ENCODE assay signal across 11 cellular contexts in genomic region chr5:14036514-14036913, GRCh38.
DNase-seq lines count a peak whose midpoint lies in the region; FAIRE-seq and TF ChIP-seq lines count a peak whose summit lies in the region.
"Had no signal": no experiment of that assay in that cellular context is flagged by ENCODE, and none has a peak within 500 bp of the region (broad histone marks: within the 10 kb centered on the region; RNA-seq: fewer than 3 reads in every experiment).

No MANE protein-coding gene starts in this region.

- no peaks in the 10 kb centered on the region for H3K9me3 Mint-ChIP-seq in nephron
- H3K9me3 Mint-ChIP-seq: immature natural killer cell had no signal

- H3K27me3 ChIP-seq in AG04450 (ENCODE audit: control insufficient read depth, insufficient read depth, low read length) = no peaks in the 10 kb centered on the region

- peak overlapping the region; percentile 31 for H3K4me3 ChIP-seq in AG04450 (ENCODE audit: low read depth, low read length)
- H3K4me3 ChIP-seq in epithelial cell of esophagus (ENCODE audit: low read length) = no peak overlapping the region

- POLR2A ChIA-PET in AG04450 (lab: Yijun Ruan, JAX) = interaction anchor here (1.6 to 2.3 kb wide), 7 partner anchors 18 to 120 kb away, joined by 4 to 17 read pairs (median 7); partner anchors contain the start of gene TRIO

- FAIRE-seq in GM19239 (lab: Jason Lieb, UNC) = no peak

- no peaks in the 10 kb centered on the region for H3K9me3 ChIP-seq in AG04450 (ENCODE audit: control insufficient read depth, insufficient read depth, low read length)

- H3K27ac Mint-ChIP-seq in nephron = peak overlapping the region; percentile 85 to 93 (median 87)
- H3K27ac Mint-ChIP-seq: CD4-positive, CD25-positive, alpha-beta regulatory T cell; immature natural killer cell had no signal

- peak overlapping the region; percentile 99 for H3K27ac ChIP-seq in AG04450 (ENCODE audit: low read depth, low read length)

- TF ChIP-seq CTCF in AG04450 (IDR thresholded peaks at IDR 0.05; ENCODE audit: low read depth, low read length) = no peak
- TF ChIP-seq CTCF in epithelial cell of esophagus (IDR thresholded peaks at IDR 0.05; ENCODE audit: insufficient read depth, low read depth, low read length, missing control alignments) = no peak
- no peak for TF ChIP-seq CTCF in nephron (IDR thresholded peaks at IDR 0.05; ENCODE audit: unreplicated experiment in 3 of 3)

- peaks cover 58% of the 10 kb centered on the region for H3K4me1 Mint-ChIP-seq in nephron

- CTCF ChIA-PET in AG04450 (lab: Charles Lee) = no interaction called here

- peaks cover 7% of the 10 kb centered on the region for H3K27me3 Mint-ChIP-seq in nephron (ENCODE audit: low read depth)
- H3K27me3 Mint-ChIP-seq: CD4-positive, CD25-positive, alpha-beta regulatory T cell had no signal

- H3K36me3 Mint-ChIP-seq in nephron (ENCODE audit: low read depth) = no peaks in the 10 kb centered on the region
- H3K36me3 Mint-ChIP-seq: CD4-positive, CD25-positive, alpha-beta regulatory T cell; immature natural killer cell had no signal

- peak overlapping the region in 2 of 3 experiments; percentile 29 to 49 for H3K4me3 Mint-ChIP-seq in nephron
- H3K4me3 Mint-ChIP-seq: CD4-positive, CD25-positive, alpha-beta regulatory T cell had no signal

- DNase-seq in AG04450 (ENCODE audit: low read depth, low spot score) (no peak), LHCN-M2 (ENCODE audit: low read depth) (peak; percentile 80), epithelial cell of esophagus (ENCODE audit: low read depth) (peak; percentile 27), GM19239 (ENCODE audit: insufficient read length, low spot score) (no peak), GOT3 (lab: John Stamatoyannopoulos, UW) (no peak), NK-92 (lab: John Stamatoyannopoulos, UW; ENCODE audit: unreplicated experiment) (no peak), NCI-H446 (lab: John Stamatoyannopoulos, UW) (no peak)
- DNase-seq: CD4-positive, CD25-positive, alpha-beta regulatory T cell; immature natural killer cell; stimulated activated CD4-positive, alpha-beta T cell treated with anti-CD3 and anti-CD28 coated beads, Interleukin-2, amount 100 ng/mL, for 48 hours had no signal

Comparison
In these comparisons a context has a peak if more than half of its experiments do, and no peak if none do; other contexts are left out.
1. DNase-seq: peak in LHCN-M2 (single experiment) and epithelial cell of esophagus (single experiment); none in AG04450 (single experiment), GM19239 (single experiment), GOT3 (single experiment), NK-92 (single experiment) and NCI-H446 (0 of 2).